8 cellular contexts compared by ENCODE assay signal in genomic region chr6:134174790-134175531, GRCh38.
A peak's percentile ranks its signal among the peaks of the same experiment; 100 is the strongest.
DNase-seq lines count a peak whose midpoint lies in the region; ATAC-seq and TF ChIP-seq lines count a peak whose summit lies in the region.

No MANE protein-coding gene starts in this region.

- TF ChIP-seq POLR2A in NB4 (IDR thresholded peaks at IDR 0.05; ENCODE audit: extremely low read depth, insufficient read length), result peak; percentile 95

- TF ChIP-seq CTCF in GM10266 (IDR thresholded peaks at IDR 0.05; ENCODE audit: control insufficient read depth, insufficient read depth, low read depth, missing control alignments) (peak; percentile 32), NB4 (IDR thresholded peaks at IDR 0.05; ENCODE audit: low read depth, low read length) (no peak), parathyroid adenoma (IDR thresholded peaks at IDR 0.05) (no peak), tibial artery (IDR thresholded peaks at IDR 0.05) (no peak)

- peak overlapping the region; percentile 100 for H3K9ac ChIP-seq in parathyroid adenoma

- intact Hi-C loops in Right ventricle myocardium inferior (cut with DNase I), result loop anchor here (1.0 to 5.0 kb wide), 7 partner anchors 167 to 707 kb away; no protein-coding TSS in a partner anchor
- intact Hi-C loops in tibial artery (cut with DNase I; ENCODE audit: low total_unique reads), result loop anchor here (1.0 to 10.0 kb wide), 3 partner anchors 200 to 647 kb away; no protein-coding TSS in a partner anchor

- H3K9me3 ChIP-seq in parathyroid adenoma (ENCODE audit: control insufficient read depth, low read length), result peaks cover 36% of the 10 kb centered on the region
- H3K9me3 ChIP-seq in tibial artery, result no peaks in the 10 kb centered on the region

- POLR2A ChIA-PET in activated naive CD8-positive, alpha-beta T cell treated with anti-CD3 and anti-CD28 coated beads, Interleukin-2, amount 10 ng/mL, durations not matched to agents 7 days and 5 days (lab: Charles Lee), result interaction anchor here (0.6 to 1.6 kb wide), 4 partner anchors 261 to 466 kb away, joined by 3 to 12 read pairs (median 4); no protein-coding TSS in a partner anchor

- H3K27me3 ChIP-seq in parathyroid adenoma (ENCODE audit: control insufficient read depth, insufficient read depth, low read length) (no peaks in the 10 kb centered on the region), tibial artery (no peaks in the 10 kb centered on the region)

- H3K27ac ChIP-seq in parathyroid adenoma (peak overlapping the region; percentile 100), tibial artery (peak overlapping the region; percentile 96 to 99)

- H3K36me3 Mint-ChIP-seq in activated naive CD8-positive, alpha-beta T cell treated with anti-CD3 and anti-CD28 coated beads, Interleukin-2, amount 10 ng/mL, durations not matched to agents 7 days and 5 days, result peaks cover 29% of the 10 kb centered on the region

- H3K4me2 ChIP-seq in parathyroid adenoma (ENCODE audit: low read length), result peak overlapping the region; percentile 95

- peaks cover 54% of the 10 kb centered on the region for H3K79me2 ChIP-seq in parathyroid adenoma

- H3K4me1 ChIP-seq in parathyroid adenoma (peaks cover 20% of the 10 kb centered on the region), tibial artery (peaks cover 0 to 30% (median 20%) of the 10 kb centered on the region in 4 donors)

- peaks cover 55% of the 10 kb centered on the region for H3K4me1 Mint-ChIP-seq in activated naive CD8-positive, alpha-beta T cell treated with anti-CD3 and anti-CD28 coated beads, Interleukin-2, amount 10 ng/mL, durations not matched to agents 7 days and 5 days

- no peaks in the 10 kb centered on the region for H3K9me3 Mint-ChIP-seq in activated naive CD8-positive, alpha-beta T cell treated with anti-CD3 and anti-CD28 coated beads, Interleukin-2, amount 10 ng/mL, durations not matched to agents 7 days and 5 days

- H2AFZ ChIP-seq in parathyroid adenoma, result peak overlapping the region; percentile 23

- peaks cover 46% of the 10 kb centered on the region for H3K36me3 ChIP-seq in parathyroid adenoma (ENCODE audit: control insufficient read depth, insufficient read depth, low read length)
- peaks cover 25 to 33% (median 30%) of the 10 kb centered on the region in 3 donors for H3K36me3 ChIP-seq in tibial artery

- peak overlapping the region; percentile 99 for H3K4me3 Mint-ChIP-seq in activated naive CD8-positive, alpha-beta T cell treated with anti-CD3 and anti-CD28 coated beads, Interleukin-2, amount 10 ng/mL, durations not matched to agents 7 days and 5 days

- ATAC-seq in HG02571 (IDR thresholded peaks at IDR 0.05; ENCODE audit: unreplicated experiment) (peak; percentile 67), Right ventricle myocardium inferior (peak; percentile 94)
- ATAC-seq in activated naive CD8-positive, alpha-beta T cell treated with anti-CD3 and anti-CD28 coated beads, Interleukin-2, amount 10 ng/mL, durations not matched to agents 7 days and 5 days (ENCODE audit: low read depth), result peak; percentile 75

- no peaks in the 10 kb centered on the region for H3K27me3 Mint-ChIP-seq in activated naive CD8-positive, alpha-beta T cell treated with anti-CD3 and anti-CD28 coated beads, Interleukin-2, amount 10 ng/mL, durations not matched to agents 7 days and 5 days

- peak overlapping the region; percentile 98 for H3K27ac Mint-ChIP-seq in activated naive CD8-positive, alpha-beta T cell treated with anti-CD3 and anti-CD28 coated beads, Interleukin-2, amount 10 ng/mL, durations not matched to agents 7 days and 5 days

- H3K4me3 ChIP-seq in NB4 (ENCODE audit: low read depth, low read length) (peak overlapping the region; percentile 70), parathyroid adenoma (ENCODE audit: low read depth, low read length) (peak overlapping the region; percentile 100), tibial artery (peak overlapping the region; percentile 80 to 90)

- DNase-seq in GM10266 (ENCODE audit: extremely low spot score) (peak; percentile 91), NB4 (ENCODE audit: low read depth) (peak; percentile 94), SKM-1 treated with dmso at 0.1 percent for 144 hours (lab: John Stamatoyannopoulos, UW; ENCODE audit: unreplicated experiment) (peak; percentile 82), Right ventricle myocardium inferior (ENCODE audit: missing footprints) (peak; percentile 98), tibial artery (peak; percentile 89 to 95)
- peak; percentile 97 for DNase-seq in activated naive CD8-positive, alpha-beta T cell treated with anti-CD3 and anti-CD28 coated beads, Interleukin-2, amount 10 ng/mL, durations not matched to agents 7 days and 5 days

Comparison
In these comparisons a context has a peak if more than half of its experiments do, and no peak if none do; other contexts are left out.
1. Peak in every context shown above with its lines: DNase-seq, ATAC-seq, H3K4me3 ChIP-seq and H3K27ac ChIP-seq.